10 cellular contexts compared by ENCODE assay signal in genomic region chr15:66780172-66780972, GRCh38.
A peak's percentile ranks its signal among the peaks of the same experiment; 100 is the strongest.
DNase-seq lines count a peak whose midpoint lies in the region; TF ChIP-seq lines count a peak whose summit lies in the region.
"Had no signal": no experiment of that assay in that cellular context is flagged by ENCODE, and none has a peak within 500 bp of the region (broad histone marks: within the 10 kb centered on the region; RNA-seq: fewer than 3 reads in every experiment).

No MANE protein-coding gene starts in this region.

- H3K27ac ChIP-seq in fibroblast of lung (ENCODE audit: insufficient read depth, low read length), result peak overlapping the region; percentile 70

- H3K4me1 ChIP-seq in fibroblast of lung (ENCODE audit: control insufficient read depth, extremely low read depth, insufficient read depth, low read length), result peaks cover 32% of the 10 kb centered on the region

- TF ChIP-seq CTCF in fibroblast of lung (conservative IDR thresholded peaks at IDR 0.05 in 1 of 2, IDR thresholded peaks at IDR 0.05 in 1 of 2; ENCODE audit: low read depth in 1 of 2, low read length in 2 of 2), result no peak

- no peak overlapping the region for H3K9ac ChIP-seq in fibroblast of lung (ENCODE audit: insufficient read depth, low read length)

- no peak overlapping the region for H2AFZ ChIP-seq in fibroblast of lung (ENCODE audit: low read length)

- H3K27me3 ChIP-seq in fibroblast of lung (ENCODE audit: control insufficient read depth, insufficient read depth, low read length), result no peaks in the 10 kb centered on the region

- H3K9me3 ChIP-seq in fibroblast of lung (ENCODE audit: control insufficient read depth, insufficient read depth, low read depth, low read length), result no peaks in the 10 kb centered on the region

- H3K79me2 ChIP-seq in fibroblast of lung (ENCODE audit: control insufficient read depth, insufficient read depth, low read length), result peaks cover 3% of the 10 kb centered on the region

- no peaks in the 10 kb centered on the region for H3K36me3 ChIP-seq in fibroblast of lung (ENCODE audit: control insufficient read depth, insufficient read depth, low read length)

- H3K4me3 ChIP-seq in fibroblast of lung (replicated peaks in 1 of 4; ENCODE audit: control extremely low read depth in 1 of 4, insufficient read depth in 1 of 4, low read depth in 3 of 4, low read length in 4 of 4), result no peak overlapping the region

- peak overlapping the region; percentile 52 for H3K4me2 ChIP-seq in fibroblast of lung (ENCODE audit: extremely low read depth, insufficient read depth, low read length)

- peak; percentile 51 for DNase-seq in ELF-1 (ENCODE audit: low read depth, low spot score)
- DNase-seq in RKO (ENCODE audit: low spot score), result peak; percentile 50
- peak; percentile 77 to 95 for DNase-seq in fibroblast of lung (ENCODE audit: low read depth in 2 of 2)
- peak; percentile 96 for DNase-seq in renal cortical epithelial cell (ENCODE audit: low read depth)
- no peak for DNase-seq in cerebellar cortex (ENCODE audit: low spot score)
- DNase-seq in SHP77 treated with DMSO at 0.1 percent for 48 hours (lab: John Stamatoyannopoulos, UW), result no peak
- DNase-seq in Kasumi-1 (lab: John Stamatoyannopoulos, UW), result no peak
- no peak for DNase-seq in COR-L47 (lab: John Stamatoyannopoulos, UW)
- DNase-seq: NCI-H510A; stimulated activated CD4-positive, alpha-beta T cell treated with anti-CD3 and anti-CD28 coated beads, Interleukin-2, amount 100 ng/mL, for 48 hours had no signal

- no peaks in the 10 kb centered on the region for H4K20me1 ChIP-seq in fibroblast of lung (ENCODE audit: control insufficient read depth, extremely low read depth, insufficient read depth, low read length)

Comparison
In these comparisons a context has a peak if more than half of its experiments do, and no peak if none do; other contexts are left out.
1. DNase-seq: peak in ELF-1 (single experiment), RKO (single experiment), fibroblast of lung (2 of 2) and renal cortical epithelial cell (single experiment); none in cerebellar cortex (single experiment), SHP77 treated with DMSO at 0.1 percent for 48 hours (single experiment), Kasumi-1 (0 of 2) and COR-L47 (single experiment).